In the genomic region with DNA sequence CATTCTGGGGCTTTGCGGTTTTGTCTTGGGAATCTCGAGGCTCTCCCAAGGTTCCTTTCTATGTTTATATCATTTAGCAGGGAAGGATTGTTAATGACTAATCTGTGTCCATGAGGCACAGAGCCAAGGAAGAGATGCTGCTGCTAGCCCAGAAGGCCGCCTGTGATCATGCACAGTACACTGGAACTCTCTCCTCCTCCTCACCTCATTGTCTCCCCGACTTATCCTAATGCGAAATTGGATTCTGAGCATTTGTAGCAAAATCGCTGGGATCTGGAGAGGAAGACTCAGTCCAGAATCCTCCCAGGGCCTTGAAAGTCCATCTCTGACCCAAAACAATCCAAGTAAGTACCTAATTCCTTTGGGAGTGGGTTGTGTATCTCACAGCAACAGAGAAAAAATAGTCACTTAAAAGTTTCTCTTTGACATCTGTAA, we compare ENCODE assay signal across 15 cellular contexts. TPM values are rescaled to one million over a fixed set of nuclear protein-coding genes. Genes with fewer than 3 reads are reported as not detected.
DNase-seq lines count a peak whose midpoint lies in the region; ATAC-seq, FAIRE-seq and TF ChIP-seq lines count a peak whose summit lies in the region.
"Had no signal": no experiment of that assay in that cellular context is flagged by ENCODE, and none has a peak within 500 bp of the region (broad histone marks: within the 10 kb centered on the region; RNA-seq: fewer than 3 reads in every experiment).

A gene (plus strand): TSS at position 151 of the 435 bp plus-strand sequence. CDS start 19,458 bp downstream, outside the sequence.

- H3F3A ChIP-seq in GM23338 (replicated peaks; ENCODE audit: low read depth) = no peaks in the 10 kb centered on the region

- H3K4me2 ChIP-seq in GM23338 (no peak within 1 kb of the TSS), astrocyte (ENCODE audit: low read length) (peak within 1 kb of the TSS; percentile 24)

- H4K20me1 ChIP-seq in GM23338 (replicated peaks; ENCODE audit: insufficient read depth) (no peaks in the 10 kb centered on the region), astrocyte (ENCODE audit: insufficient read depth, low read length) (no peaks in the 10 kb centered on the region)

- FAIRE-seq in astrocyte (lab: Jason Lieb, UNC) = no peak
- FAIRE-seq: endothelial cell of umbilical vein had no signal

- H3K27me3 ChIP-seq in GM23338 (ENCODE audit: insufficient read depth) (no peaks in the 10 kb centered on the region), astrocyte (ENCODE audit: insufficient read depth, low read length) (no peaks in the 10 kb centered on the region), H7 (ENCODE audit: control insufficient read depth, insufficient read depth, low read length) (no peaks in the 10 kb centered on the region)

- H3K27ac ChIP-seq in GM23338 (ENCODE audit: low read depth) (no peak within 1 kb of the TSS), astrocyte (ENCODE audit: low read depth, low read length) (no peak within 1 kb of the TSS)

- H3K4me1 Mint-ChIP-seq in GM23338 (peaks cover 4% of the 10 kb centered on the region), astrocyte (ENCODE audit: low read depth, unreplicated experiment) (peaks cover 2% of the 10 kb centered on the region)
- no peaks in the 10 kb centered on the region for H3K4me1 Mint-ChIP-seq in activated CD8-positive, alpha-beta T cell treated with anti-CD3 and anti-CD28 coated beads, Interleukin-2, amount 10 ng/mL, durations not matched to agents 7 days and 5 days (ENCODE audit: low read depth)
- H3K4me1 Mint-ChIP-seq: activated CD4-positive, alpha-beta memory T cell treated with anti-CD3 and anti-CD28 coated beads, Interleukin-2, amount 10 ng/mL, durations not matched to agents 7 days and 5 days had no signal

- H3K4me1 ChIP-seq in GM23338 (ENCODE audit: insufficient read depth) (peaks cover 3% of the 10 kb centered on the region; the same call in 1 of the 2 replicates), astrocyte (ENCODE audit: insufficient read depth, low read length) (no peaks in the 10 kb centered on the region)

- H2AFZ ChIP-seq in GM23338 (peak within 1 kb of the TSS; percentile 90), astrocyte (ENCODE audit: low read depth, low read length) (no peak within 1 kb of the TSS)

- H3K4me3 ChIP-seq in GM23338 (no peak within 1 kb of the TSS), astrocyte (ENCODE audit: insufficient read depth, low read depth, low read length) (no peak within 1 kb of the TSS), H7 (ENCODE audit: insufficient read depth, low read depth, low read length) (no peak within 1 kb of the TSS)

- no peaks in the 10 kb centered on the region for H3K27me3 Mint-ChIP-seq in GM23338 (ENCODE audit: insufficient read depth, low read depth, poor library complexity)
- H3K27me3 Mint-ChIP-seq in astrocyte (ENCODE audit: low read depth, unreplicated experiment) = no peaks in the 10 kb centered on the region
- peaks cover 3% of the 10 kb centered on the region for H3K27me3 Mint-ChIP-seq in activated CD8-positive, alpha-beta T cell treated with anti-CD3 and anti-CD28 coated beads, Interleukin-2, amount 10 ng/mL, durations not matched to agents 7 days and 5 days (ENCODE audit: low read depth)

- no peak within 1 kb of the TSS for H3K4me3 Mint-ChIP-seq in GM23338
- H3K4me3 Mint-ChIP-seq in astrocyte (ENCODE audit: unreplicated experiment) = no peak within 1 kb of the TSS
- H3K4me3 Mint-ChIP-seq in activated CD8-positive, alpha-beta T cell treated with anti-CD3 and anti-CD28 coated beads, Interleukin-2, amount 10 ng/mL, durations not matched to agents 7 days and 5 days = no peak within 1 kb of the TSS
- H3K4me3 Mint-ChIP-seq: activated CD4-positive, alpha-beta memory T cell treated with anti-CD3 and anti-CD28 coated beads, Interleukin-2, amount 10 ng/mL, durations not matched to agents 7 days and 5 days had no signal

- CTCF ChIA-PET in activated CD8-positive, alpha-beta T cell treated with anti-CD3 and anti-CD28 coated beads, Interleukin-2, amount 10 ng/mL, durations not matched to agents 7 days and 5 days (lab: Charles Lee) = no interaction called here

- H3K9me3 Mint-ChIP-seq in GM23338 = no peaks in the 10 kb centered on the region
- H3K9me3 Mint-ChIP-seq in astrocyte (ENCODE audit: unreplicated experiment) = no peaks in the 10 kb centered on the region
- H3K9me3 Mint-ChIP-seq in activated CD8-positive, alpha-beta T cell treated with anti-CD3 and anti-CD28 coated beads, Interleukin-2, amount 10 ng/mL, durations not matched to agents 7 days and 5 days (ENCODE audit: insufficient read depth) = no peaks in the 10 kb centered on the region
- H3K9me3 Mint-ChIP-seq: activated CD4-positive, alpha-beta memory T cell treated with anti-CD3 and anti-CD28 coated beads, Interleukin-2, amount 10 ng/mL, durations not matched to agents 7 days and 5 days had no signal

- H3K9me2 ChIP-seq in GM23338 (ENCODE audit: insufficient read depth) = no peaks in the 10 kb centered on the region

- H3K27ac Mint-ChIP-seq in GM23338 (no peak within 1 kb of the TSS; the same call in 1 of the 2 replicates), astrocyte (ENCODE audit: unreplicated experiment) (no peak within 1 kb of the TSS)
- H3K27ac Mint-ChIP-seq in activated CD8-positive, alpha-beta T cell treated with anti-CD3 and anti-CD28 coated beads, Interleukin-2, amount 10 ng/mL, durations not matched to agents 7 days and 5 days = no peak within 1 kb of the TSS
- H3K27ac Mint-ChIP-seq: activated CD4-positive, alpha-beta memory T cell treated with anti-CD3 and anti-CD28 coated beads, Interleukin-2, amount 10 ng/mL, durations not matched to agents 7 days and 5 days had no signal

- no peak within 1 kb of the TSS for H3K9ac ChIP-seq in astrocyte (ENCODE audit: low read length)

- H3K79me2 ChIP-seq in GM23338 (replicated peaks; ENCODE audit: insufficient read depth) (no peaks in the 10 kb centered on the region), astrocyte (ENCODE audit: insufficient read depth, low read length) (no peaks in the 10 kb centered on the region)

- H3K9me3 ChIP-seq in astrocyte (ENCODE audit: insufficient read depth, low read depth, low read length) = no peaks in the 10 kb centered on the region

- no peak for TF ChIP-seq CTCF in GM23338 (conservative IDR thresholded peaks at IDR 0.05; ENCODE audit: low read depth in 2 of 2)
- no peak for TF ChIP-seq CTCF in astrocyte (IDR thresholded peaks at IDR 0.05; ENCODE audit: insufficient read depth, low read depth, low read length)

- POLR2A ChIA-PET in activated CD8-positive, alpha-beta T cell treated with anti-CD3 and anti-CD28 coated beads, Interleukin-2, amount 10 ng/mL, durations not matched to agents 7 days and 5 days (lab: Charles Lee) = no interaction called here

- H3K36me3 ChIP-seq in GM23338 (ENCODE audit: insufficient read depth) = no peaks in the 10 kb centered on the region
- H3K36me3 ChIP-seq in astrocyte (ENCODE audit: insufficient read depth, low read length) = no peaks in the 10 kb centered on the region
- H3K36me3 ChIP-seq in H7 (replicated peaks; ENCODE audit: control insufficient read depth, insufficient read depth, low read length) = no peaks in the 10 kb centered on the region

- no peak for ATAC-seq in GM23338
- ATAC-seq in activated CD8-positive, alpha-beta T cell treated with anti-CD3 and anti-CD28 coated beads, Interleukin-2, amount 10 ng/mL, durations not matched to agents 7 days and 5 days = no peak
- ATAC-seq: PC-3 had no signal

- H3K36me3 Mint-ChIP-seq in GM23338 (ENCODE audit: low read depth) = no peaks in the 10 kb centered on the region
- no peaks in the 10 kb centered on the region for H3K36me3 Mint-ChIP-seq in astrocyte (ENCODE audit: low read depth, unreplicated experiment)
- H3K36me3 Mint-ChIP-seq in activated CD8-positive, alpha-beta T cell treated with anti-CD3 and anti-CD28 coated beads, Interleukin-2, amount 10 ng/mL, durations not matched to agents 7 days and 5 days (ENCODE audit: low read depth) = no peaks in the 10 kb centered on the region

- DNase-seq in GM23338 (ENCODE audit: low spot score) (no peak), astrocyte (ENCODE audit: low read depth) (peak; percentile 70), kidney glomerular epithelial cell (lab: John Stamatoyannopoulos, UW) (peak; percentile 96), stromal cell of bone marrow (ENCODE audit: low read depth) (peak; percentile 3), H7 (no peak), T-helper 2 cell (no peak)
- DNase-seq in activated CD8-positive, alpha-beta T cell treated with anti-CD3 and anti-CD28 coated beads, Interleukin-2, amount 10 ng/mL, durations not matched to agents 7 days and 5 days = no peak
- DNase-seq: activated CD4-positive, alpha-beta memory T cell treated with anti-CD3 and anti-CD28 coated beads, Interleukin-2, amount 10 ng/mL, durations not matched to agents 7 days and 5 days; activated effector memory CD4-positive, alpha-beta T cell treated with anti-CD3 and anti-CD28 coated beads, Interleukin-2, amount 50 U/mL, for 16 hours; caudate nucleus; COR-L47; NCI-H226; PC-3 had no signal

TF ChIP-seq in GM23338, 12 proteins besides CTCF, POLR2A, EP300 and RAD21 (continues in another document):
- no peak for TF ChIP-seq JUNB (IDR thresholded peaks at IDR 0.05; ENCODE audit: unreplicated experiment)
- TF ChIP-seq, protein P1, sequence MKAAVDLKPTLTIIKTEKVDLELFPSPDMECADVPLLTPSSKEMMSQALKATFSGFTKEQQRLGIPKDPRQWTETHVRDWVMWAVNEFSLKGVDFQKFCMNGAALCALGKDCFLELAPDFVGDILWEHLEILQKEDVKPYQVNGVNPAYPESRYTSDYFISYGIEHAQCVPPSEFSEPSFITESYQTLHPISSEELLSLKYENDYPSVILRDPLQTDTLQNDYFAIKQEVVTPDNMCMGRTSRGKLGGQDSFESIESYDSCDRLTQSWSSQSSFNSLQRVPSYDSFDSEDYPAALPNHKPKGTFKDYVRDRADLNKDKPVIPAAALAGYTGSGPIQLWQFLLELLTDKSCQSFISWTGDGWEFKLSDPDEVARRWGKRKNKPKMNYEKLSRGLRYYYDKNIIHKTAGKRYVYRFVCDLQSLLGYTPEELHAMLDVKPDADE (IDR thresholded peaks at IDR 0.05) = no peak
- no peak for TF ChIP-seq STAT1 (IDR thresholded peaks at IDR 0.05; ENCODE audit: unreplicated experiment)
- no peak for TF ChIP-seq EZH2phosphoT487 (IDR thresholded peaks at IDR 0.05; ENCODE audit: unreplicated experiment)

RNA-seq across cellular contexts. Expression of the gene that starts here (rescaled TPM):
- not detected in 2 replicates for total RNA-seq in GM23338 (2014; rRNA removed; shearing (Covaris generic))
- not detected in 2 replicates for polyA plus RNA-seq in GM23338 (2016; fragmentation: Nextera tagmentation; extraction: Ambion mirVana)
- not detected in 2 replicates for total RNA-seq in astrocyte
- not detected in 2 replicates for total RNA-seq in H7 (2014; rRNA removed; shearing (Covaris generic))
- not detected for total RNA-seq in activated CD8-positive, alpha-beta T cell treated with anti-CD3 and anti-CD28 coated beads, Interleukin-2, amount 10 ng/mL, durations not matched to agents 7 days and 5 days
- total RNA-seq: activated CD4-positive, alpha-beta memory T cell treated with anti-CD3 and anti-CD28 coated beads, Interleukin-2, amount 10 ng/mL, durations not matched to agents 7 days and 5 days; endothelial cell of umbilical vein; PC-3; T-helper 2 cell treated with Interferon-gamma antibody and Interleukin-4, amounts not matched to agents 100 ng/mL and 5 ng/mL, for 36 hours had no signal
- polyA plus RNA-seq: endothelial cell of umbilical vein had no signal

Comparison
In these comparisons a context has a peak if more than half of its experiments do, and no peak if none do; other contexts are left out.
1. Peak in DNase-seq and H3K4me2 ChIP-seq in astrocyte; RNA of the gene not detected or under 1 TPM.
2. DNase-seq: peak in kidney glomerular epithelial cell (single experiment) and stromal cell of bone marrow (single experiment); none in GM23338 (single experiment), H7 (single experiment), activated CD8-positive, alpha-beta T cell treated with anti-CD3 and anti-CD28 coated beads, Interleukin-2, amount 10 ng/mL, durations not matched to agents 7 days and 5 days (single experiment) and T-helper 2 cell (0 of 5).